ENCODE assay signal across 21 cellular contexts in genomic region chr14:55059333-55059732, GRCh38. TPM values are rescaled to one million over a fixed set of nuclear protein-coding genes. Genes with fewer than 3 reads are reported as not detected.
DNase-seq lines count a peak whose midpoint lies in the region; ATAC-seq and TF ChIP-seq lines count a peak whose summit lies in the region.
"Had no signal": no experiment of that assay in that cellular context is flagged by ENCODE, and none has a peak within 500 bp of the region (broad histone marks: within the 10 kb centered on the region; RNA-seq: fewer than 3 reads in every experiment).

No MANE protein-coding gene starts in this region.

- no TSS peak for BruUV-seq in A673 (replicated peaks; lab: Mats Ljungman, UMichigan)

- H3K27me3 ChIP-seq in CD4-positive, CD25-positive, alpha-beta regulatory T cell (ENCODE audit: control insufficient read depth, insufficient read depth, low read length) = no peaks in the 10 kb centered on the region
- H3K27me3 ChIP-seq in ascending aorta = no peaks in the 10 kb centered on the region
- no peaks in the 10 kb centered on the region for H3K27me3 ChIP-seq in A673 (replicated peaks; ENCODE audit: insufficient read depth, low read depth, low read length, poor library complexity)
- H3K27me3 ChIP-seq: BLaER1 had no signal

- H3K27me3 Mint-ChIP-seq in CD4-positive, CD25-positive, alpha-beta regulatory T cell = no peaks in the 10 kb centered on the region
- H3K27me3 Mint-ChIP-seq in T-helper 17 cell = no peaks in the 10 kb centered on the region

- H3K9me3 ChIP-seq in CD4-positive, CD25-positive, alpha-beta regulatory T cell (ENCODE audit: control insufficient read depth in 2 of 2, low read length in 2 of 2) = no peaks in the 10 kb centered on the region
- H3K9me3 ChIP-seq in T-helper 17 cell (ENCODE audit: control insufficient read depth, low read length, poor library complexity, severe bottlenecking) = no peaks in the 10 kb centered on the region
- H3K9me3 ChIP-seq in ascending aorta = no peaks in the 10 kb centered on the region
- no peaks in the 10 kb centered on the region for H3K9me3 ChIP-seq in A673 (ENCODE audit: low read depth, low read length, poor library complexity, severe bottlenecking)
- H3K9me3 ChIP-seq: BLaER1 had no signal

- peaks cover 0 to under 1% (median 0%) of the 10 kb centered on the region in 7 donors for H3K9me3 Mint-ChIP-seq in CD4-positive, CD25-positive, alpha-beta regulatory T cell
- H3K9me3 Mint-ChIP-seq: H9 had no signal

- DNase-seq in DMS 273 (lab: John Stamatoyannopoulos, UW; ENCODE audit: unreplicated experiment) (peak; percentile 16), DMS 273 treated with DMSO at 0.1 percent for 48 hours (lab: John Stamatoyannopoulos, UW) (no peak), T-helper 17 cell (no peak), left lobe of liver (ENCODE audit: low spot score) (no peak), ascending aorta (ENCODE audit: low spot score in 2 of 2) (no peak), NCI-H82 treated with DMSO at 0.1 percent for 48 hours (lab: John Stamatoyannopoulos, UW; ENCODE audit: unreplicated experiment) (no peak), A673 (ENCODE audit: low spot score) (no peak)
- no peak for DNase-seq in CD4-positive, CD25-positive, alpha-beta regulatory T cell
- DNase-seq: COR-L47, EL, H9, MV-4-11, NCI-H1417, NCI-H187 treated with DMSO at 0.1 percent for 48 hours, NCI-H345, NCI-H526 treated with DMSO at 0.1 percent for 48 hours, SHP77 had no signal

- no peak overlapping the region for H3K27ac ChIP-seq in CD4-positive, CD25-positive, alpha-beta regulatory T cell (ENCODE audit: insufficient read depth, low read length, poor library complexity, severe bottlenecking)
- H3K27ac ChIP-seq in ascending aorta = no peak overlapping the region
- H3K27ac ChIP-seq in A673 (ENCODE audit: low read depth, low read length, poor library complexity, severe bottlenecking) = no peak overlapping the region
- H3K27ac ChIP-seq: 22Rv1, BLaER1, HL-60 had no signal

- no peak overlapping the region for H3K4me3 ChIP-seq in CD4-positive, CD25-positive, alpha-beta regulatory T cell (ENCODE audit: low read depth, low read length)
- H3K4me3 ChIP-seq in ascending aorta = no peak overlapping the region
- H3K4me3 ChIP-seq in A673 (ENCODE audit: low read depth, low read length, poor library complexity, severe bottlenecking) = no peak overlapping the region
- H3K4me3 ChIP-seq: BLaER1, K562 had no signal

- CTCF ChIA-PET in A673 (lab: Charles Lee) = interaction anchor here (0.5 kb wide), 1 partner anchor 31 kb away, joined by 6 read pairs; no protein-coding TSS in a partner anchor

- POLR2A ChIA-PET in A673 (lab: Charles Lee; ENCODE audit: low non-redundant PET) = no interaction called here

- TF ChIP-seq CTCF in ascending aorta (IDR thresholded peaks at IDR 0.05) (no peak), A673 (conservative IDR thresholded peaks at IDR 0.05; ENCODE audit: low read depth, low read length) (no peak)

- intact Hi-C loops in ascending aorta (cut with DNase I) = loop anchor here (10.0 kb wide), 1 partner anchor 215 kb away; the partner anchor contains the start of gene FBXO34
- intact Hi-C loops in A673 (cut with micrococcal nuclease; ENCODE audit: unreplicated experiment) = no loop called here

- peaks cover 27% of the 10 kb centered on the region for H3K4me1 ChIP-seq in CD4-positive, CD25-positive, alpha-beta regulatory T cell (ENCODE audit: control insufficient read depth, insufficient read depth, low read length, poor library complexity, severe bottlenecking)
- H3K4me1 ChIP-seq in ascending aorta (peaks cover 6 to 19% of the 10 kb centered on the region in 2 donors), A673 (ENCODE audit: insufficient read depth, low read length, poor library complexity, severe bottlenecking) (peaks cover 8% of the 10 kb centered on the region)
- H3K4me1 ChIP-seq: BLaER1 had no signal

- no peak overlapping the region for H3K27ac Mint-ChIP-seq in CD4-positive, CD25-positive, alpha-beta regulatory T cell
- H3K27ac Mint-ChIP-seq in T-helper 17 cell = peak overlapping the region; percentile 32
- H3K27ac Mint-ChIP-seq: H9 had no signal

- H3K4me1 Mint-ChIP-seq in CD4-positive, CD25-positive, alpha-beta regulatory T cell = peaks cover 15 to 68% (median 41%) of the 10 kb centered on the region in 4 donors
- peaks cover 25% of the 10 kb centered on the region for H3K4me1 Mint-ChIP-seq in T-helper 17 cell

- H3K36me3 ChIP-seq in CD4-positive, CD25-positive, alpha-beta regulatory T cell (ENCODE audit: control insufficient read depth, insufficient read depth, low read length) = peaks cover 47% of the 10 kb centered on the region
- H3K36me3 ChIP-seq in ascending aorta (peaks cover 11 to 25% of the 10 kb centered on the region in 2 donors), A673 (ENCODE audit: insufficient read depth, low read length, poor library complexity, severe bottlenecking) (peaks cover 70% of the 10 kb centered on the region)

- peaks cover 26% of the 10 kb centered on the region for H3K36me3 Mint-ChIP-seq in CD4-positive, CD25-positive, alpha-beta regulatory T cell
- H3K36me3 Mint-ChIP-seq in T-helper 17 cell (ENCODE audit: low read depth) = peaks cover under 1% of the 10 kb centered on the region

- ATAC-seq in CD4-positive, CD25-positive, alpha-beta regulatory T cell (ENCODE audit: low read depth in 2 of 2) = no peak
- ATAC-seq in T-helper 17 cell (no peak), left lobe of liver (peak; percentile 50)
- ATAC-seq: K562 had no signal

- peak overlapping the region in 3 of 4 donors; percentile 16 to 61 (median 20) for H3K4me3 Mint-ChIP-seq in CD4-positive, CD25-positive, alpha-beta regulatory T cell
- H3K4me3 Mint-ChIP-seq in T-helper 17 cell = peak overlapping the region; percentile 56
- H3K4me3 Mint-ChIP-seq: H9 had no signal

RNA-seq across cellular contexts. Expression of gene MAPK1IP1L, which starts 7.9 kb away (rescaled TPM):
- 193 TPM for total RNA-seq in CD4-positive, CD25-positive, alpha-beta regulatory T cell
- polyA plus RNA-seq in CD4-positive, CD25-positive, alpha-beta regulatory T cell = 100 to 1,000 TPM in 2 of 4 donors, 10 to 100 TPM in 2; 97.1 to 129 (median 101) TPM
- total RNA-seq in T-helper 17 cell (100 to 1,000 TPM; 154 to 176 TPM), left lobe of liver (25.5 TPM), ascending aorta (51.8 TPM), A673 (2021) (150 and 164 TPM in 2 replicates)

RNA-seq across cellular contexts. Expression of gene SOCS4, which starts 32.3 kb away (rescaled TPM):
- total RNA-seq in CD4-positive, CD25-positive, alpha-beta regulatory T cell = 28.5 TPM
- 1 to 10 TPM; 2.5 to 3.8 (median 2.7) TPM for polyA plus RNA-seq in CD4-positive, CD25-positive, alpha-beta regulatory T cell
- total RNA-seq in T-helper 17 cell (10 to 100 TPM; 26.5 to 27.3 TPM), left lobe of liver (4.5 TPM), ascending aorta (12.9 TPM), A673 (2021) (32.1 and 35.5 TPM in 2 replicates)

RNA-seq across cellular contexts. Expression of gene WDHD1, which starts 32.4 kb away (rescaled TPM):
- total RNA-seq in CD4-positive, CD25-positive, alpha-beta regulatory T cell = 4.7 TPM
- 1 to 10 TPM; 1.7 to 3.3 (median 3.0) TPM for polyA plus RNA-seq in CD4-positive, CD25-positive, alpha-beta regulatory T cell
- 1 to 10 TPM; 2.7 to 2.8 TPM for total RNA-seq in T-helper 17 cell
- total RNA-seq in left lobe of liver = 1.3 TPM
- total RNA-seq in ascending aorta = 0.11 TPM
- total RNA-seq in A673 (2021) = 47.7 and 52.7 TPM in 2 replicates
